In genomic region chr3:151426337-151426648, GRCh38 we compare ENCODE assay signal across 11 cellular contexts. TPM values are rescaled to one million over a fixed set of nuclear protein-coding genes. Genes with fewer than 3 reads are reported as not detected.
A peak's percentile ranks its signal among the peaks of the same experiment; 100 is the strongest.
DNase-seq lines count a peak whose midpoint lies in the region; ATAC-seq, FAIRE-seq and TF ChIP-seq lines count a peak whose summit lies in the region.
"Had no signal": no experiment of that assay in that cellular context is flagged by ENCODE, and none has a peak within 500 bp of the region (broad histone marks: within the 10 kb centered on the region; RNA-seq: fewer than 3 reads in every experiment).

No MANE protein-coding gene starts in this region.

- no peaks in the 10 kb centered on the region for H3K36me3 ChIP-seq in HepG2 (replicated peaks in 1 of 2; ENCODE audit: control insufficient read depth in 1 of 2, insufficient read depth in 2 of 2, low read length in 2 of 2)
- H3K36me3 ChIP-seq in right lobe of liver: no peaks in the 10 kb centered on the region
- H3K36me3 ChIP-seq in Panc1 (ENCODE audit: control insufficient read depth, insufficient read depth, low read length): no peaks in the 10 kb centered on the region
- H3K36me3 ChIP-seq: upper lobe of right lung had no signal

- intact Hi-C loops in HepG2 (cut with micrococcal nuclease; ENCODE audit: unreplicated experiment) (loop anchor here (1.0 kb wide), 1 partner anchor 13 kb away; no protein-coding TSS in a partner anchor), right lobe of liver (cut with DNase I) (no loop called here), Panc1 (cut with micrococcal nuclease; ENCODE audit: unreplicated experiment) (no loop called here), left cardiac atrium (cut with DNase I) (no loop called here)

- H3K27ac ChIP-seq in HepG2 (ENCODE audit: extremely low read length, insufficient read depth, low read length): no peak overlapping the region
- H3K27ac ChIP-seq in right lobe of liver: no peak overlapping the region
- H3K27ac ChIP-seq in Panc1 (ENCODE audit: low read length): no peak overlapping the region
- H3K27ac ChIP-seq: skin epidermis, upper lobe of right lung had no signal

- TF ChIP-seq RAD21 in HepG2 (CRISPR knock-in tag; IDR thresholded peaks at IDR 0.05): no peak

- ATAC-seq in HepG2: peak; percentile 71
- no peak for ATAC-seq in right lobe of liver
- peak; percentile 83 for ATAC-seq in HG02885 (IDR thresholded peaks at IDR 0.05; ENCODE audit: poor library complexity, unreplicated experiment)
- 0 out of 2 replicates have a peak, but pooled peaks have one; percentile 68 for ATAC-seq in Panc1
- no peak for ATAC-seq in left cardiac atrium
- ATAC-seq: upper lobe of right lung had no signal

- POLR2A ChIA-PET in HepG2 (lab: Yijun Ruan, JAX) (no interaction called here), Panc1 (lab: Charles Lee) (no interaction called here)

- TF ChIP-seq EP300 in HepG2 (IDR thresholded peaks at IDR 0.05; ENCODE audit: low read depth in 2 of 2, low read length in 2 of 2): no peak
- no peak for TF ChIP-seq EP300 in HepG2 (CRISPR knock-in tag; IDR thresholded peaks at IDR 0.05; ENCODE audit: borderline replicate concordance)

- TF ChIP-seq CTCF in HepG2 (CRISPR knock-in tag; IDR thresholded peaks at IDR 0.05): no peak
- no peak for TF ChIP-seq CTCF in right lobe of liver (IDR thresholded peaks at IDR 0.05)
- TF ChIP-seq CTCF in Panc1 (IDR thresholded peaks at IDR 0.05): peak; percentile 43

- H3K4me3 ChIP-seq in HepG2 (replicated peaks in 1 of 3; ENCODE audit: insufficient read depth in 1 of 3, low read depth in 2 of 3, low read length in 3 of 3): no peak overlapping the region
- H3K4me3 ChIP-seq in right lobe of liver: no peak overlapping the region
- H3K4me3 ChIP-seq in Panc1 (ENCODE audit: low read depth in 2 of 2, low read length in 2 of 2): no peak overlapping the region
- H3K4me3 ChIP-seq: skin epidermis, upper lobe of right lung had no signal

- H3K27me3 ChIP-seq in HepG2 (ENCODE audit: control insufficient read depth in 1 of 2, insufficient read depth in 2 of 2, low read length in 2 of 2): no peaks in the 10 kb centered on the region; a peak in 1 of 5 replicates
- no peaks in the 10 kb centered on the region for H3K27me3 ChIP-seq in right lobe of liver
- no peaks in the 10 kb centered on the region for H3K27me3 ChIP-seq in Panc1 (ENCODE audit: control insufficient read depth, insufficient read depth, low read length)
- H3K27me3 ChIP-seq: upper lobe of right lung had no signal

- DNase-seq in HepG2 (ENCODE audit: low spot score) (no peak), right lobe of liver (no peak), Panc1 (ENCODE audit: low read depth, low spot score) (no peak), NCI-H2029 treated with DMSO at 0.1 percent for 48 hours (lab: John Stamatoyannopoulos, UW) (no peak), NCI-H524 treated with DMSO at 0.1 percent for 48 hours (lab: John Stamatoyannopoulos, UW) (no peak), left cardiac atrium (no peak), GDM1 (lab: John Stamatoyannopoulos, UW) (no peak)
- DNase-seq: upper lobe of right lung had no signal

- FAIRE-seq in HepG2 (lab: Jason Lieb, UNC): no peak
- FAIRE-seq: astrocyte had no signal

- BruUV-seq in HepG2 (replicated peaks; lab: Mats Ljungman, UMichigan): no TSS peak
- no TSS peak for BruUV-seq in Panc1 (replicated peaks; lab: Mats Ljungman, UMichigan)

- no peak overlapping the region for H2AFZ ChIP-seq in HepG2 (ENCODE audit: low read length)

- H3K9me3 ChIP-seq in HepG2 (ENCODE audit: low read length): no peaks in the 10 kb centered on the region
- no peaks in the 10 kb centered on the region for H3K9me3 ChIP-seq in right lobe of liver
- no peaks in the 10 kb centered on the region for H3K9me3 ChIP-seq in Panc1 (ENCODE audit: control insufficient read depth, insufficient read depth, low read depth, low read length)
- H3K9me3 ChIP-seq: upper lobe of right lung had no signal

- H4K20me1 ChIP-seq in HepG2 (ENCODE audit: insufficient read depth, low read length): no peaks in the 10 kb centered on the region

- CTCF ChIA-PET in HepG2 (lab: Yijun Ruan, JAX; ENCODE audit: low intra/inter-chr PET ratio, low total read pairs) (no interaction called here), Panc1 (lab: Charles Lee) (interaction anchor here (0.9 kb wide), 1 partner anchor 413 kb away, joined by 4 read pairs; no protein-coding TSS in a partner anchor)

- in situ Hi-C loops in HepG2 (cut with HindIII; ENCODE audit: extremely low pct_ligation_motif_present, low pct_unique_long_range_greater_than_20kb) (no loop called here), Panc1 (cut with HindIII; ENCODE audit: low pct_unique_long_range_greater_than_20kb, low sequenced_read_pairs) (no loop called here)

- H3K4me2 ChIP-seq in HepG2 (ENCODE audit: low read depth, low read length): no peak overlapping the region

- H3K9ac ChIP-seq in HepG2 (ENCODE audit: insufficient read depth, low read depth, low read length): no peak overlapping the region

- no peak for TF ChIP-seq POLR2A in HepG2 (IDR thresholded peaks at IDR 0.05; ENCODE audit: insufficient read depth in 1 of 2, low read depth in 2 of 2, low read length in 2 of 2)
- TF ChIP-seq POLR2A in right lobe of liver (IDR thresholded peaks at IDR 0.05): no peak

- no peaks in the 10 kb centered on the region for H3K79me2 ChIP-seq in HepG2 (ENCODE audit: insufficient read depth, low read length)

- H3K4me1 ChIP-seq in HepG2 (ENCODE audit: insufficient read depth, low read length) (peaks cover 15% of the 10 kb centered on the region), right lobe of liver (no peaks in the 10 kb centered on the region), Panc1 (ENCODE audit: control insufficient read depth, insufficient read depth, low read length) (no peaks in the 10 kb centered on the region)
- H3K4me1 ChIP-seq: upper lobe of right lung had no signal

TF ChIP-seq in HepG2, 621 proteins besides CTCF, POLR2A, EP300 and RAD21:
- TF ChIP-seq ZNF263 (CRISPR knock-in tag; IDR thresholded peaks at IDR 0.05) (0 out of 2 replicates have a peak, but pooled peaks have one; percentile 57), JUND (CRISPR knock-in tag; IDR thresholded peaks at IDR 0.05) (no peak), ZKSCAN1 (IDR thresholded peaks at IDR 0.05; ENCODE audit: low read length) (no peak)
TF ChIP-seq in HepG2: peak in this region for 1.

RNA-seq across cellular contexts. Expression of gene IGSF10, which starts 34.6 kb away (rescaled TPM):
- total RNA-seq in HepG2 (2016; rRNA removed; fragmentation: Illumina TruSeq; extraction: Trizol) (not detected in 2 replicates), right lobe of liver (under 1 TPM; 0.06 to 0.35 (median 0.17) TPM), Panc1 (2021; ENCODE audit: unreplicated experiment) (0.10 TPM), left cardiac atrium (10 to 100 TPM in 1 of 2 donors, 1 to 10 TPM in 1; 2.5 to 11.5 TPM)
- not detected in 2 replicates for total RNA-seq in HepG2 (2016; cell fraction: cytosol; rRNA removed; fragmentation: Illumina TruSeq; extraction: Trizol; ENCODE audit: low read depth)
- not detected in 2 replicates for total RNA-seq in HepG2 (2016; cell fraction: insoluble cytoplasmic fraction; rRNA removed; fragmentation: Illumina TruSeq; extraction: Trizol)
- total RNA-seq in HepG2 (2016; cell fraction: membrane; rRNA removed; fragmentation: Illumina TruSeq; extraction: Trizol): not detected in 2 replicates
- not detected in 2 replicates for total RNA-seq in HepG2 (2016; cell fraction: nucleus; rRNA removed; fragmentation: Illumina TruSeq; extraction: Trizol)
- 0.12 and 0.16 TPM in 2 replicates for polyA plus RNA-seq in HepG2 (2011; rRNA removed)
- 0.05 and 0.10 TPM in 2 replicates for polyA plus RNA-seq in HepG2 (2011; cell fraction: cytosol; rRNA removed)
- polyA plus RNA-seq in HepG2 (2011; cell fraction: nucleus; rRNA removed): 0.29 and 0.47 TPM in 2 replicates
- 0.24 and 0.31 TPM in 2 replicates for polyA plus RNA-seq in HepG2 (2012)
- polyA plus RNA-seq in HepG2 (2016; cell fraction: cytosol; fragmentation: Illumina TruSeq; extraction: Trizol; ENCODE audit: low read depth): not detected in 2 replicates
- not detected in 2 replicates for polyA plus RNA-seq in HepG2 (2016; cell fraction: insoluble cytoplasmic fraction; fragmentation: Illumina TruSeq; extraction: Trizol; ENCODE audit: low read depth)
- polyA plus RNA-seq in HepG2 (2016; cell fraction: membrane; fragmentation: Illumina TruSeq; extraction: Trizol; ENCODE audit: low read depth): not detected in 2 replicates
- not detected in 2 replicates for polyA plus RNA-seq in HepG2 (2016; cell fraction: nucleus; fragmentation: Illumina TruSeq; extraction: Trizol; ENCODE audit: insufficient read depth, low read depth)
- 0.10 and 2.3 TPM in 2 replicates for polyA minus RNA-seq in HepG2 (2011; rRNA and poly(A)+ RNA removed; ENCODE audit: low replicate concordance)
- polyA minus RNA-seq in HepG2 (2011; cell fraction: cytosol; rRNA and poly(A)+ RNA removed): 0.09 and 0.20 TPM in 2 replicates
- polyA minus RNA-seq in HepG2 (2011; cell fraction: nucleus; rRNA and poly(A)+ RNA removed): 0.52 and 0.75 TPM in 2 replicates
- 0.04 TPM for polyA plus RNA-seq in Panc1 (2012; ENCODE audit: insufficient read length)

RNA-seq across cellular contexts. Expression of gene P2RY12, which starts 41.7 kb away (rescaled TPM):
- not detected in 2 replicates for total RNA-seq in HepG2 (2016; rRNA removed; fragmentation: Illumina TruSeq; extraction: Trizol)
- not detected in 2 replicates for total RNA-seq in HepG2 (2016; cell fraction: cytosol; rRNA removed; fragmentation: Illumina TruSeq; extraction: Trizol; ENCODE audit: low read depth)
- not detected in 2 replicates for total RNA-seq in HepG2 (2016; cell fraction: insoluble cytoplasmic fraction; rRNA removed; fragmentation: Illumina TruSeq; extraction: Trizol)
- total RNA-seq in HepG2 (2016; cell fraction: membrane; rRNA removed; fragmentation: Illumina TruSeq; extraction: Trizol): not detected in 2 replicates
- total RNA-seq in HepG2 (2016; cell fraction: nucleus; rRNA removed; fragmentation: Illumina TruSeq; extraction: Trizol): not detected in 2 replicates
- polyA plus RNA-seq in HepG2 (2011; rRNA removed): not detected in 2 replicates
- not detected in 2 replicates for polyA plus RNA-seq in HepG2 (2011; cell fraction: cytosol; rRNA removed)
- not detected in 2 replicates for polyA plus RNA-seq in HepG2 (2011; cell fraction: nucleus; rRNA removed)
- not detected in 2 replicates for polyA plus RNA-seq in HepG2 (2012)
- polyA plus RNA-seq in HepG2 (2016; cell fraction: cytosol; fragmentation: Illumina TruSeq; extraction: Trizol; ENCODE audit: low read depth): not detected in 2 replicates
- polyA plus RNA-seq in HepG2 (2016; cell fraction: insoluble cytoplasmic fraction; fragmentation: Illumina TruSeq; extraction: Trizol; ENCODE audit: low read depth): not detected in 2 replicates
- polyA plus RNA-seq in HepG2 (2016; cell fraction: membrane; fragmentation: Illumina TruSeq; extraction: Trizol; ENCODE audit: low read depth): not detected in 2 replicates
- not detected in 2 replicates for polyA plus RNA-seq in HepG2 (2016; cell fraction: nucleus; fragmentation: Illumina TruSeq; extraction: Trizol; ENCODE audit: insufficient read depth, low read depth)
- polyA minus RNA-seq in HepG2 (2011; rRNA and poly(A)+ RNA removed; ENCODE audit: low replicate concordance): not detected in 2 replicates
- not detected in 2 replicates for polyA minus RNA-seq in HepG2 (2011; cell fraction: cytosol; rRNA and poly(A)+ RNA removed)
- not detected in 2 replicates for polyA minus RNA-seq in HepG2 (2011; cell fraction: nucleus; rRNA and poly(A)+ RNA removed)
- 1 to 10 TPM in 5 of 6 experiments, under 1 TPM in 1; 0.42 to 1.8 (median 1.2) TPM for total RNA-seq in right lobe of liver
- total RNA-seq in Panc1 (2021; ENCODE audit: unreplicated experiment): not detected
- not detected for polyA plus RNA-seq in Panc1 (2012; ENCODE audit: insufficient read length)
- 1 to 10 TPM; 1.4 to 2.7 TPM for total RNA-seq in left cardiac atrium
- total RNA-seq: astrocyte had no signal

Comparison
In these comparisons a context has a peak if more than half of its experiments do, and no peak if none do; other contexts are left out.
1. ATAC-seq: peak in HepG2 (single experiment), HG02885 (single experiment) and Panc1 (single experiment); none in right lobe of liver (0 of 4) and left cardiac atrium (0 of 2).